ENCODE assay signal across 8 cellular contexts in the genomic region with DNA sequence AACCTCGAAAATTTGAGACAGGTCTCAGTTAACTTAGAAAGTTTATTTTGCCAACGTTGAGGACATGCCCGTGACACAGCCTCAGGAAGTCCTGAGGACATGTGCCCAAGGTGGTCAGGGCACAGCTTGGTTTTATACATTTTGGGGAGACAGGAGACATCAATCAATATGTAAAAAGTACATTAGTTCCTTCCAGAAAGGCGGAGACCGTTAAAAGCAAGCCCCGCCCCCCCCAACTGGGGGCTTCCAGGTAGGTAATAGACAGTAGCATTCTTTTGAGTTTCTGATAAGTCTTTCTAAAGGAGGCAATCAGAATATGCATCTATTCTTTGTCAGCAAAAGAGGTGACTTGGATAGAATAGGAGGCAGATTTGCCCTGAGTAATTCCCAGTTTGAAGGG. TPM values are rescaled to one million over a fixed set of nuclear protein-coding genes. Genes with fewer than 3 reads are reported as not detected.
DNase-seq lines count a peak whose midpoint lies in the region; ATAC-seq and TF ChIP-seq lines count a peak whose summit lies in the region.

No MANE protein-coding gene starts in this region.

- 0 out of 2 replicates have a peak, but pooled peaks cover 7% of the 10 kb centered on the region for H3K9me3 ChIP-seq in BLaER1

- intact Hi-C loops in dorsolateral prefrontal cortex (cut with DNase I): loop anchor here in 1 of 2 donors (10.0 kb wide), 1 partner anchor 305 kb away; no protein-coding TSS in a partner anchor
- intact Hi-C loops in natural killer cell (cut with micrococcal nuclease): no loop called here

- H3K4me1 Mint-ChIP-seq in natural killer cell: peaks cover 34 to 44% of the 10 kb centered on the region in 2 donors

- H3K27me3 Mint-ChIP-seq in natural killer cell (ENCODE audit: low read depth in 2 of 2): no peaks in the 10 kb centered on the region

- H3K36me3 Mint-ChIP-seq in natural killer cell: no peaks in the 10 kb centered on the region

- 0 out of 2 replicates have a peak, but pooled peaks cover 5% of the 10 kb centered on the region for H3K4me1 ChIP-seq in BLaER1

- H3K27ac ChIP-seq in BLaER1: no peak overlapping the region
- peak overlapping the region in 57 of 59 donors; percentile 30 to 92 (median 81) for H3K27ac ChIP-seq in dorsolateral prefrontal cortex

- no peak for DNase-seq in LNCaP clone FGC (ENCODE audit: low read depth)
- DNase-seq in dorsolateral prefrontal cortex: no peak
- DNase-seq in natural killer cell: no peak
- DNase-seq in epidermal melanocyte (ENCODE audit: insufficient read length, low spot score): no peak
- DNase-seq in GM19240 (ENCODE audit: insufficient read length, low spot score): no peak

- H3K4me3 Mint-ChIP-seq in natural killer cell: peak overlapping the region; percentile 99

- H3K27ac Mint-ChIP-seq in natural killer cell: peak overlapping the region; percentile 92

- H3K9ac ChIP-seq in BLaER1: peak overlapping the region; percentile 58

- H3K9me3 Mint-ChIP-seq in natural killer cell: no peaks in the 10 kb centered on the region

- H3K4me3 ChIP-seq in BLaER1 (peak overlapping the region; percentile 64), LNCaP clone FGC (ENCODE audit: low read depth, low read length) (peak overlapping the region; percentile 66), dorsolateral prefrontal cortex (peak overlapping the region; percentile 59 to 92 (median 80))

- ATAC-seq in GM21360 (IDR thresholded peaks at IDR 0.05; ENCODE audit: unreplicated experiment): peak; percentile 4
- ATAC-seq in natural killer cell: no peak
- no peak for ATAC-seq in GM18861 (IDR thresholded peaks at IDR 0.05; ENCODE audit: unreplicated experiment)

- H4K20me1 ChIP-seq in BLaER1: no peaks in the 10 kb centered on the region

- H3K36me3 ChIP-seq in BLaER1: no peaks in the 10 kb centered on the region

- TF ChIP-seq CTCF in LNCaP clone FGC (IDR thresholded peaks at IDR 0.05; ENCODE audit: control insufficient read depth, extremely low read depth, insufficient read depth) (no peak), dorsolateral prefrontal cortex (IDR thresholded peaks at IDR 0.05 in 54 of 56, conservative IDR thresholded peaks at IDR 0.05 in 2 of 56; ENCODE audit: low read depth in 1 of 56, partially characterized antibody in 56 of 56) (no peak), natural killer cell (IDR thresholded peaks at IDR 0.05) (no peak)

- H3K27me3 ChIP-seq in BLaER1 (no peaks in the 10 kb centered on the region), dorsolateral prefrontal cortex (no peaks in the 10 kb centered on the region)

- peak overlapping the region; percentile 62 for H3K4me2 ChIP-seq in BLaER1

RNA-seq across cellular contexts. Expression of a gene that starts 0.6 kb away (rescaled TPM):
- total RNA-seq in dorsolateral prefrontal cortex (10 to 100 TPM; 41.2 to 97.5 (median 69.3) TPM), natural killer cell (10 to 100 TPM; 13.8 to 15.9 (median 14.7) TPM)
